ENCODE assay signal across 16 cellular contexts in genomic region chr12:19030603-19031002, GRCh38.
"Had no signal": no experiment of that assay in that cellular context is flagged by ENCODE, and none has a peak within 500 bp of the region (broad histone marks: within the 10 kb centered on the region; RNA-seq: fewer than 3 reads in every experiment).

No MANE protein-coding gene starts in this region.

- H3K4me1 ChIP-seq: uterus had no signal

- H3K36me3 ChIP-seq: tibial nerve, uterus had no signal

- DNase-seq: activated CD4-positive, alpha-beta T cell treated with anti-CD3 and anti-CD28 coated beads, Interleukin-2, amount 50 U/mL, for 4 hours; activated naive CD4-positive, alpha-beta T cell treated with Interleukin-2 at 50 U/mL for 16 hours; aorta; dermis blood vessel endothelial cell; hypothalamus; right cardiac atrium; small intestine; stimulated activated CD4-positive, alpha-beta T cell treated with anti-CD3 and anti-CD28 coated beads, Interleukin-4, amount 100 ng/mL, for 4 hours; stimulated activated CD8-positive, alpha-beta memory T cell treated with anti-CD3 and anti-CD28 coated beads, Interleukin-4, amount 100 ng/mL, for 48 hours; stimulated activated naive CD4-positive, alpha-beta T cell treated with Interleukin-2 at 50 U/mL for 16 hours; substantia nigra; uterus had no signal

- H3K27me3 Mint-ChIP-seq: activated T-helper 17 cell treated with anti-CD3 and anti-CD28 coated beads, Interleukin-2, amount 50 U/mL, for 72 hours; progenitor cell of endocrine pancreas had no signal

- H3K9me3 Mint-ChIP-seq: activated T-helper 17 cell treated with anti-CD3 and anti-CD28 coated beads, Interleukin-2, amount 50 U/mL, for 72 hours had no signal

- H3K4me3 Mint-ChIP-seq: activated T-helper 17 cell treated with anti-CD3 and anti-CD28 coated beads, Interleukin-2, amount 50 U/mL, for 72 hours; natural killer cell treated with Interleukin-12 subunit alpha and Interleukin-12 subunit beta and Interleukin-15 and Interleukin-18, amount 100 ng/mL, for 72 hours had no signal

- H3K4me3 ChIP-seq: tibial nerve, uterus had no signal

- H3K9me3 ChIP-seq: uterus had no signal

- H3K27ac Mint-ChIP-seq: activated T-helper 17 cell treated with anti-CD3 and anti-CD28 coated beads, Interleukin-2, amount 50 U/mL, for 72 hours; natural killer cell treated with Interleukin-12 subunit alpha and Interleukin-12 subunit beta and Interleukin-15 and Interleukin-18, amount 100 ng/mL, for 72 hours had no signal

- ATAC-seq: activated T-helper 17 cell treated with anti-CD3 and anti-CD28 coated beads, Interleukin-2, amount 50 U/mL, for 72 hours; natural killer cell treated with Interleukin-12 subunit alpha and Interleukin-12 subunit beta and Interleukin-15 and Interleukin-18, amount 100 ng/mL, for 72 hours; right cardiac atrium had no signal

- H3K27me3 ChIP-seq: tibial nerve, uterus had no signal

- H3K27ac ChIP-seq: tibial nerve, uterus had no signal

- H3K4me1 Mint-ChIP-seq: activated T-helper 17 cell treated with anti-CD3 and anti-CD28 coated beads, Interleukin-2, amount 50 U/mL, for 72 hours had no signal
